Comparison of ENCODE assay signal across 11 cellular contexts in the genomic region with DNA sequence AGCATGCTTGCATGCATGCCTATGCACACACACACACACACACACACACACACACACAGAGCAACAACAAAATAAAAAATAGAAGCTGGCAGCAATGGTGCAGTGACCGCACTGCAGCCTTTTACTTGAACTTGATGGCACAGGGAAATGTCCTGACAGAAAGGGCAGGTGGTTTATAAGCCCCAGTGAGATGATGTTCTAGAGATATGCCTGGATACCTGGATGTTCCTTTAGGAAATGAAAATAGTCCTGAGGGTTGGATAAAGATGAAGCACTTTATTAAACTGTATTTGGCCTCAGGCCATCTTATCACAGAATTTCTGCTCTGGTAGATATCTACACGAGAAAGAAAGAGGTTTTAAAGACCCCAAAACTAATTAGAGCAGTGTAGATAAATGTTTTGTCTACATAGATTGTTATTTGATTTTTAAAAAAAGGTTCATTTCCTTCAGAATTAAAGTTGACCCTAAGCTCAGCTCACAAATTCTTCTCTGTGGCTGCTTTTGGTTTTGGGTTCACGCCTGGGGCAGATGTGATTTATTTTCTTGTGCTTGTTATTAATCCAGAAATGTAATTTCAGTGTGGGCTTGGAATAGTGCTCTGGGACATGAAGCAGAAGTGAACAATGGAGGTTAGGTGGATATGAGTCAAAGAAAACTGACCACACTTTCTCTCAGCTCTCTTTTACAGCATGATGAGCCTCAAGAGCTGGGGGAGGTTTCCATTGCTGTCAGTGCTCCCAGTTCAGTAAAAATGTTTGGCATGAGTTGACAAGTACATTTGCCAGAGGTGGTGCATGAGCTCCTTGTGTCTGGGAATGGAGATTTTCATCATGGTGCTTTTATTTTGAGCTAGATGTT. TPM values are rescaled to one million over a fixed set of nuclear protein-coding genes. Genes with fewer than 3 reads are reported as not detected.
A peak's percentile ranks its signal among the peaks of the same experiment; 100 is the strongest.
DNase-seq lines count a peak whose midpoint lies in the region; ATAC-seq, FAIRE-seq and TF ChIP-seq lines count a peak whose summit lies in the region.
"Had no signal": no experiment of that assay in that cellular context is flagged by ENCODE, and none has a peak within 500 bp of the region (broad histone marks: within the 10 kb centered on the region; RNA-seq: fewer than 3 reads in every experiment).

No MANE protein-coding gene starts in this region.

- H3K4me2 ChIP-seq in K562 (ENCODE audit: insufficient read depth, low read length): no peak overlapping the region

- no peaks in the 10 kb centered on the region for H4K20me1 ChIP-seq in K562 (replicated peaks; ENCODE audit: control insufficient read depth, insufficient read depth, low read length)

- BruUV-seq in K562 (replicated peaks; lab: Mats Ljungman, UMichigan): no TSS peak

- TF ChIP-seq CTCF in AG04449 (IDR thresholded peaks at IDR 0.05; ENCODE audit: insufficient read depth, low read length, missing control alignments) (no peak), K562 (IDR thresholded peaks at IDR 0.05 in 2 of 3, conservative IDR thresholded peaks at IDR 0.05 in 1 of 3; ENCODE audit: insufficient read depth in 2 of 3, low read depth in 1 of 3, low read length in 3 of 3) (no peak), left lung (IDR thresholded peaks at IDR 0.05) (no peak)

- intact Hi-C loops in K562 (cut with micrococcal nuclease) (no loop called here), left lung (cut with DNase I) (no loop called here)

- CTCF ChIA-PET in AG04449 (lab: Yijun Ruan, JAX): interaction anchor here (1.0 to 2.2 kb wide), 6 partner anchors 8 to 64 kb away, joined by 3 to 15 read pairs (median 4); no protein-coding TSS in a partner anchor
- CTCF ChIA-PET in K562 (lab: Yijun Ruan, JAX; ENCODE audit: low intra/inter-chr PET ratio): no interaction called here

- TF ChIP-seq EP300 in K562 (IDR thresholded peaks at IDR 0.05; ENCODE audit: low read length): no peak

- H3K27ac ChIP-seq in K562 (ENCODE audit: extremely low read depth, low read depth, low read length): no peak overlapping the region; the same call in 2 of the 3 replicates
- no peak overlapping the region for H3K27ac ChIP-seq in left lung
- H3K27ac ChIP-seq: thoracic aorta had no signal

- H3K4me3 ChIP-seq in AG04449 (ENCODE audit: low read depth, low read length): no peak overlapping the region
- H3K4me3 ChIP-seq in K562: no peak overlapping the region
- no peak overlapping the region for H3K4me3 ChIP-seq in left lung
- H3K4me3 ChIP-seq: thoracic aorta had no signal

- H3K9me1 ChIP-seq in K562 (ENCODE audit: control insufficient read depth, insufficient read depth, low read length): no peaks in the 10 kb centered on the region

- H3K36me3 ChIP-seq in K562 (ENCODE audit: control insufficient read depth, insufficient read depth, low read length) (no peaks in the 10 kb centered on the region), left lung (no peaks in the 10 kb centered on the region)
- H3K36me3 ChIP-seq: thoracic aorta had no signal

- in situ Hi-C loops in K562 (cut with MboI): no loop called here

- no peak for TF ChIP-seq RAD21 in K562 (CRISPR knock-in tag; conservative IDR thresholded peaks at IDR 0.05 in 1 of 2, IDR thresholded peaks at IDR 0.05 in 1 of 2)

- WGBS in K562 (ENCODE audit: insufficient coverage, low coverage, missing lambda C conversion rate): 31% methylated on average over 3 of the region's 3 CpGs

- TF ChIP-seq POLR2A in K562 (conservative IDR thresholded peaks at IDR 0.05): no peak

- peak; percentile 50 for ATAC-seq in HG02852 (IDR thresholded peaks at IDR 0.05; ENCODE audit: unreplicated experiment)
- ATAC-seq in K562: peak; percentile 35
- ATAC-seq in left lung: peak; percentile 67
- ATAC-seq in HG03108 (IDR thresholded peaks at IDR 0.05; ENCODE audit: unreplicated experiment): no peak

- peak; percentile 61 for DNase-seq in AG04449 (ENCODE audit: low read depth, low spot score)
- peak in 1 of 4 experiments; percentile 41 for DNase-seq in K562 (ENCODE audit: extremely low read depth in 1 of 4, low spot score in 3 of 4)
- no peak for DNase-seq in left lung
- DNase-seq in frontal cortex (ENCODE audit: low spot score in 2 of 2): no peak
- DNase-seq in dermis blood vessel endothelial cell: no peak
- no peak for DNase-seq in NCI-H1694 treated with DMSO at 0.1 percent for 48 hours (lab: John Stamatoyannopoulos, UW)
- DNase-seq: activated CD4-positive, CD25-positive, alpha-beta regulatory T cell; NCI-H1092 treated with DMSO at 0.1 percent for 48 hours had no signal

- H3K79me2 ChIP-seq in K562 (ENCODE audit: control insufficient read depth, insufficient read depth, low read length): no peaks in the 10 kb centered on the region

- no peak overlapping the region for H2AFZ ChIP-seq in K562 (ENCODE audit: low read depth, low read length)

- no peaks in the 10 kb centered on the region for H3K9me3 ChIP-seq in K562 (replicated peaks; ENCODE audit: control insufficient read depth, insufficient read depth, low read depth, low read length)
- no peaks in the 10 kb centered on the region for H3K9me3 ChIP-seq in left lung
- H3K9me3 ChIP-seq: thoracic aorta had no signal

- H3K9ac ChIP-seq in K562 (ENCODE audit: insufficient read depth in 1 of 2, low read depth in 2 of 2, low read length in 2 of 2): no peak overlapping the region

- H3K27me3 ChIP-seq in K562 (ENCODE audit: control insufficient read depth in 2 of 2, insufficient read depth in 2 of 2, low read length in 2 of 2): no peaks in the 10 kb centered on the region
- no peaks in the 10 kb centered on the region for H3K27me3 ChIP-seq in left lung

- H3K4me1 ChIP-seq in K562 (replicated peaks in 1 of 2; ENCODE audit: control insufficient read depth in 2 of 2, insufficient read depth in 2 of 2, low read length in 2 of 2): peaks cover 4 to 20% of the 10 kb centered on the region in 2 experiments; a peak in 3 of 5 replicates
- no peaks in the 10 kb centered on the region for H3K4me1 ChIP-seq in left lung

- FAIRE-seq in K562 (lab: Jason Lieb, UNC) (peak; percentile 67), frontal cortex (lab: Jason Lieb, UNC) (no peak)

- POLR2A ChIA-PET in AG04449 (lab: Yijun Ruan, JAX) (interaction anchor here (0.6 kb wide), 1 partner anchor 59 kb away, joined by 3 read pairs; no protein-coding TSS in a partner anchor), K562 (lab: Yijun Ruan, JAX) (no interaction called here)

TF ChIP-seq in K562, 482 proteins besides CTCF, POLR2A, EP300 and RAD21 (continues in another document):
- 0 out of 4 replicates have a peak, but pooled peaks of 1 of the 2 experiments have one; percentile 68 for TF ChIP-seq ZNF639 (CRISPR knock-in tag; conservative IDR thresholded peaks at IDR 0.05 in 1 of 2, IDR thresholded peaks at IDR 0.05 in 1 of 2)

RNA-seq across cellular contexts. Expression of gene ADAM30, which starts 22.9 kb away (rescaled TPM):
- total RNA-seq in K562 (2011; cell fraction: chromatin; rRNA removed; ENCODE audit: low replicate concordance): not detected in 2 replicates
- not detected in 2 replicates for total RNA-seq in K562 (2011; cell fraction: nucleolus; rRNA removed)
- not detected in 2 replicates for total RNA-seq in K562 (2011; cell fraction: nucleoplasm; rRNA removed)
- total RNA-seq in K562 (2014; rRNA removed): not detected in 2 replicates
- total RNA-seq in K562 (2014; rRNA removed; fragmentation: Illumina TruSeq; extraction: Trizol): not detected in 2 replicates
- not detected in 2 replicates for total RNA-seq in K562 (2015; rRNA removed; fragmentation: Illumina TruSeq; extraction: Trizol)
- not detected in 2 replicates for total RNA-seq in K562 (2021)
- polyA plus RNA-seq in K562 (2011; rRNA removed): not detected in 2 replicates
- not detected in 2 replicates for polyA plus RNA-seq in K562 (2011; cell fraction: cytosol; rRNA removed)
- polyA plus RNA-seq in K562 (2011; cell fraction: nucleus; rRNA removed): not detected in 2 replicates
- not detected in 2 replicates for polyA plus RNA-seq in K562 (2012)
- not detected in 2 replicates for polyA plus RNA-seq in K562 (2014; fragmentation: Illumina TruSeq; extraction: Trizol)
- polyA plus RNA-seq in K562 (2014; fragmentation: Nextera tagmentation; extraction: Ambion mirVana): not detected
- not detected in 2 replicates for polyA plus RNA-seq in K562 (2014; rRNA removed)
- not detected in 2 replicates for polyA minus RNA-seq in K562 (2011; rRNA and poly(A)+ RNA removed)
- polyA minus RNA-seq in K562 (2011; cell fraction: cytosol; rRNA and poly(A)+ RNA removed): not detected in 2 replicates
- polyA minus RNA-seq in K562 (2011; cell fraction: nucleus; rRNA and poly(A)+ RNA removed): not detected in 2 replicates
- not detected for total RNA-seq in left lung
- not detected for total RNA-seq in frontal cortex
- total RNA-seq in dermis blood vessel endothelial cell: not detected in 2 replicates
- total RNA-seq: thoracic aorta had no signal
